ENCODE assay signal across 39 cellular contexts in the genomic region with DNA sequence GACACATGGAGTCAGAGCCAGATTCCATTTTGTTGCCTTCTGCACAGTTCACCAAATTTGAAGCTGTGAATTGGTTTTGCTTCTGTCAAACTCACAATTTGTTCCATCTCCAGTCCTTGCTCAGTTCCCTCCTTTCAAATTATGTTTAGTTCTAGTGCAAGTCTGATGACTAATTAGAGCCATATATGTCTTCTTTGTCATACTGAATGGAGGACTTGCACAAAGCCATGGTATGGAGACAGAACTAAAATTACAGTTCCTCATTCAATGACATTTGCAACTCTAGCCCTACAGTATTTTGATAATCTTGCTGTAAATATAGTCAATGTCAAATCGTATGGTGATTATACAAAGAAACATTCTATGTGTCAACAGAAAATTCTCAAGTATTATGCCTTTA.
"Had no signal": no experiment of that assay in that cellular context is flagged by ENCODE, and none has a peak within 500 bp of the region (broad histone marks: within the 10 kb centered on the region; RNA-seq: fewer than 3 reads in every experiment).

No MANE protein-coding gene starts in this region.

- H3K27me3 Mint-ChIP-seq: activated naive CD4-positive, alpha-beta T cell treated with anti-CD3 and anti-CD28 coated beads, Interleukin-2, amount 10 ng/mL, durations not matched to agents 7 days and 5 days; activated naive CD4-positive, alpha-beta T cell treated with anti-CD3 and anti-CD28 coated beads, Interleukin-2, amount 50 U/mL, for 24 hours; activated naive CD8-positive, alpha-beta T cell treated with anti-CD3 and anti-CD28 coated beads for 36 hours; activated naive CD8-positive, alpha-beta T cell treated with anti-CD3 and anti-CD28 coated beads, Interleukin-2, amount 10 ng/mL, durations not matched to agents 7 days and 5 days; activated T-cell treated with anti-CD3 and anti-CD28 coated beads, Interleukin-2, amount 50 U/mL, for 24 hours; activated T-helper 17 cell treated with anti-CD3 and anti-CD28 coated beads, Interleukin-2, amount 50 U/mL, for 72 hours; brain; central memory CD8-positive, alpha-beta T cell had no signal

- H3K4me3 Mint-ChIP-seq: activated naive CD4-positive, alpha-beta T cell treated with anti-CD3 and anti-CD28 coated beads for 36 hours; activated naive CD4-positive, alpha-beta T cell treated with anti-CD3 and anti-CD28 coated beads, Interleukin-2, amount 10 ng/mL, durations not matched to agents 7 days and 5 days; activated naive CD4-positive, alpha-beta T cell treated with anti-CD3 and anti-CD28 coated beads, Interleukin-2, amount 50 U/mL, for 24 hours; activated naive CD8-positive, alpha-beta T cell; activated naive CD8-positive, alpha-beta T cell treated with anti-CD3 and anti-CD28 coated beads for 36 hours; activated naive CD8-positive, alpha-beta T cell treated with anti-CD3 and anti-CD28 coated beads, Interleukin-2, amount 10 ng/mL, durations not matched to agents 7 days and 5 days; activated naive CD8-positive, alpha-beta T cell treated with anti-CD3 and anti-CD28 coated beads, Interleukin-2, amount 50 U/mL, for 24 hours; activated T-cell treated with anti-CD3 and anti-CD28 coated beads, Interleukin-2, amount 50 U/mL, for 24 hours; activated T-cell treated with anti-CD3 and anti-CD28 coated beads, Interleukin-2, amount 50 U/mL, for 4 hours; activated T-cell treated with anti-CD3 and anti-CD28 coated beads, Interleukin-2, amount 50 U/mL, for 72 hours; activated T-helper 1 cell treated with anti-CD3 and anti-CD28 coated beads, Interleukin-12 subunit alpha, Interleukin-12 subunit beta, Interleukin-2, Interleukin-4 antibody, amounts not matched to agents 30 ng/mL and 10 ng/mL and 1 ng/mL, durations not matched to agents 14 hours and 24 hours and 36 hours; activated T-helper 17 cell treated with anti-CD3 and anti-CD28 coated beads, Interleukin-2, amount 50 U/mL, for 72 hours; brain; central memory CD8-positive, alpha-beta T cell had no signal

- FAIRE-seq: astrocyte, bronchial epithelial cell had no signal

- H3K27me3 ChIP-seq: adrenal gland, ascending aorta, body of pancreas, brain microvascular endothelial cell, breast epithelium, cardiac muscle cell had no signal

- H3K36me3 Mint-ChIP-seq: activated naive CD4-positive, alpha-beta T cell treated with anti-CD3 and anti-CD28 coated beads, Interleukin-2, amount 10 ng/mL, durations not matched to agents 7 days and 5 days; activated naive CD4-positive, alpha-beta T cell treated with anti-CD3 and anti-CD28 coated beads, Interleukin-2, amount 50 U/mL, for 24 hours; activated naive CD8-positive, alpha-beta T cell; activated naive CD8-positive, alpha-beta T cell treated with anti-CD3 and anti-CD28 coated beads for 36 hours; activated naive CD8-positive, alpha-beta T cell treated with anti-CD3 and anti-CD28 coated beads, Interleukin-2, amount 10 ng/mL, durations not matched to agents 7 days and 5 days; brain had no signal

- H3K4me3 ChIP-seq: adrenal gland, ascending aorta, body of pancreas, breast epithelium, cardiac muscle cell had no signal

- DNase-seq: activated effector memory CD4-positive, alpha-beta T cell treated with anti-CD3 and anti-CD28 coated beads, Interleukin-2, amount 50 U/mL, for 16 hours; activated effector memory CD4-positive, alpha-beta T cell treated with Interleukin-2 at 50 U/mL for 16 hours; activated gamma-delta T cell; activated gamma-delta T cell treated with Interleukin-2 at 50 U/mL for 16 hours; activated naive CD4-positive, alpha-beta T cell; activated naive CD4-positive, alpha-beta T cell treated with anti-CD3 and anti-CD28 coated beads for 36 hours; activated naive CD4-positive, alpha-beta T cell treated with anti-CD3 and anti-CD28 coated beads, Interleukin-2, amount 10 ng/mL, durations not matched to agents 7 days and 5 days; activated naive CD4-positive, alpha-beta T cell treated with anti-CD3 and anti-CD28 coated beads, Interleukin-2, amount 50 U/mL, for 16 hours; activated naive CD4-positive, alpha-beta T cell treated with Interleukin-2 at 50 U/mL for 16 hours; activated naive CD8-positive, alpha-beta T cell treated with anti-CD3 and anti-CD28 coated beads for 36 hours; activated naive CD8-positive, alpha-beta T cell treated with anti-CD3 and anti-CD28 coated beads, Interleukin-2, amount 10 ng/mL, durations not matched to agents 7 days and 5 days; activated naive CD8-positive, alpha-beta T cell treated with anti-CD3 and anti-CD28 coated beads, Interleukin-2, amount 50 U/mL, for 24 hours; activated T-cell treated with anti-CD3 and anti-CD28 coated beads, Interleukin-2, amount 50 U/mL, for 1 hour; activated T-cell treated with anti-CD3 and anti-CD28 coated beads, Interleukin-2, amount 50 U/mL, for 24 hours; activated T-cell treated with anti-CD3 and anti-CD28 coated beads, Interleukin-2, amount 50 U/mL, for 4 hours; activated T-cell treated with anti-CD3 and anti-CD28 coated beads, Interleukin-2, amount 50 U/mL, for 48 hours; activated T-cell treated with anti-CD3 and anti-CD28 coated beads, Interleukin-2, amount 50 U/mL, for 72 hours; adrenal gland; amniotic stem cell; amygdala; anterior cingulate cortex; aorta; body of pancreas; brain microvascular endothelial cell; caudate nucleus; central memory CD4-positive, alpha-beta T cell; cerebellar nuclear complex had no signal

- H3K9me3 Mint-ChIP-seq: activated naive CD4-positive, alpha-beta T cell treated with anti-CD3 and anti-CD28 coated beads for 36 hours; activated naive CD4-positive, alpha-beta T cell treated with anti-CD3 and anti-CD28 coated beads, Interleukin-2, amount 10 ng/mL, durations not matched to agents 7 days and 5 days; activated naive CD4-positive, alpha-beta T cell treated with anti-CD3 and anti-CD28 coated beads, Interleukin-2, amount 50 U/mL, for 24 hours had no signal

- H3K4me1 Mint-ChIP-seq: activated naive CD4-positive, alpha-beta T cell treated with anti-CD3 and anti-CD28 coated beads, Interleukin-2, amount 10 ng/mL, durations not matched to agents 7 days and 5 days; activated naive CD4-positive, alpha-beta T cell treated with anti-CD3 and anti-CD28 coated beads, Interleukin-2, amount 50 U/mL, for 24 hours; activated naive CD8-positive, alpha-beta T cell treated with anti-CD3 and anti-CD28 coated beads for 36 hours; activated naive CD8-positive, alpha-beta T cell treated with anti-CD3 and anti-CD28 coated beads, Interleukin-2, amount 10 ng/mL, durations not matched to agents 7 days and 5 days; activated naive CD8-positive, alpha-beta T cell treated with anti-CD3 and anti-CD28 coated beads, Interleukin-2, amount 50 U/mL, for 24 hours; activated T-helper 17 cell treated with anti-CD3 and anti-CD28 coated beads, Interleukin-2, amount 50 U/mL, for 72 hours; brain; central memory CD8-positive, alpha-beta T cell had no signal

- H3K27ac Mint-ChIP-seq: activated naive CD4-positive, alpha-beta T cell treated with anti-CD3 and anti-CD28 coated beads for 36 hours; activated naive CD4-positive, alpha-beta T cell treated with anti-CD3 and anti-CD28 coated beads, Interleukin-2, amount 10 ng/mL, durations not matched to agents 7 days and 5 days; activated naive CD4-positive, alpha-beta T cell treated with anti-CD3 and anti-CD28 coated beads, Interleukin-2, amount 50 U/mL, for 24 hours; activated naive CD4-positive, alpha-beta T cell treated with anti-CD3 and anti-CD28 coated beads, Interleukin-2, amount 50 U/mL, for 72 hours; activated naive CD8-positive, alpha-beta T cell; activated naive CD8-positive, alpha-beta T cell treated with anti-CD3 and anti-CD28 coated beads for 36 hours; activated naive CD8-positive, alpha-beta T cell treated with anti-CD3 and anti-CD28 coated beads, Interleukin-2, amount 10 ng/mL, durations not matched to agents 7 days and 5 days; activated naive CD8-positive, alpha-beta T cell treated with anti-CD3 and anti-CD28 coated beads, Interleukin-2, amount 50 U/mL, for 24 hours; activated T-cell treated with anti-CD3 and anti-CD28 coated beads, Interleukin-2, amount 50 U/mL, for 24 hours; activated T-cell treated with anti-CD3 and anti-CD28 coated beads, Interleukin-2, amount 50 U/mL, for 72 hours; activated T-helper 1 cell treated with anti-CD3 and anti-CD28 coated beads, Interleukin-12 subunit alpha, Interleukin-12 subunit beta, Interleukin-2, Interleukin-4 antibody, amounts not matched to agents 30 ng/mL and 10 ng/mL and 1 ng/mL, durations not matched to agents 14 hours and 24 hours and 36 hours; activated T-helper 17 cell treated with anti-CD3 and anti-CD28 coated beads, Interleukin-2, amount 50 U/mL, for 72 hours; brain had no signal

- ATAC-seq: activated naive CD4-positive, alpha-beta T cell treated with anti-CD3 and anti-CD28 coated beads, Interleukin-2, amount 50 U/mL, for 72 hours; activated naive CD8-positive, alpha-beta T cell treated with anti-CD3 and anti-CD28 coated beads, Interleukin-2, amount 50 U/mL, for 24 hours; activated T-cell treated with anti-CD3 and anti-CD28 coated beads, Interleukin-2, amount 50 U/mL, for 4 hours; activated T-cell treated with anti-CD3 and anti-CD28 coated beads, Interleukin-2, amount 50 U/mL, for 72 hours; activated T-helper 17 cell treated with anti-CD3 and anti-CD28 coated beads, Interleukin-2, amount 50 U/mL, for 72 hours; body of pancreas had no signal

- H3K9me3 ChIP-seq: adrenal gland, ascending aorta, body of pancreas, breast epithelium had no signal

- H3K27ac ChIP-seq: adrenal gland, ascending aorta, body of pancreas, brain microvascular endothelial cell, breast epithelium, cardiac muscle cell had no signal

- H3K4me1 ChIP-seq: adrenal gland, ascending aorta, body of pancreas, breast epithelium had no signal

- H3K36me3 ChIP-seq: adrenal gland, ascending aorta, brain microvascular endothelial cell, breast epithelium, cardiac muscle cell had no signal
